ENCODE assay signal across 22 cellular contexts in genomic region chr3:44771424-44772098, GRCh38. TPM values are rescaled to one million over a fixed set of nuclear protein-coding genes. Genes with fewer than 3 reads are reported as not detected.
DNase-seq lines count a peak whose midpoint lies in the region; ATAC-seq, FAIRE-seq and TF ChIP-seq lines count a peak whose summit lies in the region.
"Had no signal": no experiment of that assay in that cellular context is flagged by ENCODE, and none has a peak within 500 bp of the region (broad histone marks: within the 10 kb centered on the region; RNA-seq: fewer than 3 reads in every experiment).

No MANE protein-coding gene starts in this region.

- H3K4me3 ChIP-seq in HepG2 (replicated peaks in 1 of 3; ENCODE audit: insufficient read depth in 1 of 3, low read depth in 2 of 3, low read length in 3 of 3), result no peak overlapping the region
- H3K4me3 ChIP-seq in right lobe of liver, result no peak overlapping the region
- H3K4me3 ChIP-seq in endodermal cell (ENCODE audit: low read length), result peak overlapping the region; percentile 66
- H3K4me3 ChIP-seq: GM12878 had no signal

- TF ChIP-seq POLR2A in HepG2 (IDR thresholded peaks at IDR 0.05; ENCODE audit: insufficient read depth in 1 of 2, low read depth in 2 of 2, low read length in 2 of 2) (no peak), right lobe of liver (IDR thresholded peaks at IDR 0.05) (no peak)

- no peak overlapping the region for H3K4me2 ChIP-seq in HepG2 (ENCODE audit: low read depth, low read length)

- no TSS peak for BruUV-seq in HepG2 (replicated peaks; lab: Mats Ljungman, UMichigan)

- H3K4me3 Mint-ChIP-seq in endodermal cell, result no peak overlapping the region
- no peak overlapping the region for H3K4me3 Mint-ChIP-seq in activated T-helper 2 cell treated with anti-CD3 and anti-CD28 coated beads, Interferon-gamma antibody, Interleukin-2, Interleukin-4, amounts not matched to agents 10 μg/mL and 5 μg/mL and 100 μg/mL, durations not matched to agents 14 hours and 24 hours and 36 hours (ENCODE audit: low read depth)
- H3K4me3 Mint-ChIP-seq: B cell; CD4-positive, CD25-positive, alpha-beta regulatory T cell; CD8-positive, alpha-beta memory T cell; H9; IgD-negative memory B cell had no signal

- CTCF ChIA-PET in HepG2 (lab: Yijun Ruan, JAX; ENCODE audit: low intra/inter-chr PET ratio, low total read pairs), result no interaction called here

- peaks cover 8% of the 10 kb centered on the region for H3K79me2 ChIP-seq in HepG2 (ENCODE audit: insufficient read depth, low read length)

- H3K27me3 ChIP-seq in HepG2 (ENCODE audit: control insufficient read depth in 1 of 2, insufficient read depth in 2 of 2, low read length in 2 of 2) (no peaks in the 10 kb centered on the region), right lobe of liver (no peaks in the 10 kb centered on the region), endodermal cell (ENCODE audit: control insufficient read depth, insufficient read depth, low read length, poor library complexity, severe bottlenecking) (no peaks in the 10 kb centered on the region)

- POLR2A ChIA-PET in HepG2 (lab: Yijun Ruan, JAX), result no interaction called here

- H3K9me3 Mint-ChIP-seq in endodermal cell, result peaks cover 72% of the 10 kb centered on the region
- H3K9me3 Mint-ChIP-seq in activated T-helper 2 cell treated with anti-CD3 and anti-CD28 coated beads, Interferon-gamma antibody, Interleukin-2, Interleukin-4, amounts not matched to agents 10 μg/mL and 5 μg/mL and 100 μg/mL, durations not matched to agents 14 hours and 24 hours and 36 hours, result peaks cover 55% of the 10 kb centered on the region

- no peaks in the 10 kb centered on the region for H3K4me1 ChIP-seq in HepG2 (ENCODE audit: insufficient read depth, low read length)
- no peaks in the 10 kb centered on the region for H3K4me1 ChIP-seq in right lobe of liver
- no peaks in the 10 kb centered on the region for H3K4me1 ChIP-seq in endodermal cell (ENCODE audit: control insufficient read depth, insufficient read depth, low read length)

- no peak for DNase-seq in HepG2 (ENCODE audit: low spot score)
- no peak for DNase-seq in right lobe of liver
- no peak for DNase-seq in endodermal cell
- DNase-seq in activated T-helper 2 cell treated with anti-CD3 and anti-CD28 coated beads, Interferon-gamma antibody, Interleukin-2, Interleukin-4, amounts not matched to agents 10 μg/mL and 5 μg/mL and 100 μg/mL, durations not matched to agents 14 hours and 24 hours and 36 hours (ENCODE audit: low spot score), result no peak
- DNase-seq in mesenteric fat pad (ENCODE audit: low spot score), result no peak
- DNase-seq in amniotic stem cell (lab: John Stamatoyannopoulos, UW), result no peak
- DNase-seq: C1 segment of cervical spinal cord; CD4-positive, CD25-positive, alpha-beta regulatory T cell; CD8-positive, alpha-beta memory T cell; COR-L47; DMS 273 treated with DMSO at 0.1 percent for 48 hours; DMS53; DND-41; EL; H9; KG1 had no signal

- intact Hi-C loops in HepG2 (cut with micrococcal nuclease; ENCODE audit: unreplicated experiment) (no loop called here), right lobe of liver (cut with DNase I) (no loop called here)
- intact Hi-C loops in activated T-helper 2 cell treated with anti-CD3 and anti-CD28 coated beads, Interferon-gamma antibody, Interleukin-2, Interleukin-4, amounts not matched to agents 10 μg/mL and 5 μg/mL and 100 μg/mL, durations not matched to agents 14 hours and 24 hours and 36 hours (cut with micrococcal nuclease), result no loop called here

- no peak for TF ChIP-seq CTCF in HepG2 (CRISPR knock-in tag; IDR thresholded peaks at IDR 0.05)
- no peak for TF ChIP-seq CTCF in right lobe of liver (IDR thresholded peaks at IDR 0.05)
- no peak for TF ChIP-seq CTCF in endodermal cell (conservative IDR thresholded peaks at IDR 0.05)

- no peaks in the 10 kb centered on the region for H3K4me1 Mint-ChIP-seq in endodermal cell
- H3K4me1 Mint-ChIP-seq in activated T-helper 2 cell treated with anti-CD3 and anti-CD28 coated beads, Interferon-gamma antibody, Interleukin-2, Interleukin-4, amounts not matched to agents 10 μg/mL and 5 μg/mL and 100 μg/mL, durations not matched to agents 14 hours and 24 hours and 36 hours (ENCODE audit: low read depth), result no peaks in the 10 kb centered on the region
- H3K4me1 Mint-ChIP-seq: B cell; CD8-positive, alpha-beta memory T cell had no signal

- no peak for TF ChIP-seq EP300 in HepG2 (IDR thresholded peaks at IDR 0.05; ENCODE audit: low read depth in 2 of 2, low read length in 2 of 2)
- TF ChIP-seq EP300 in HepG2 (CRISPR knock-in tag; IDR thresholded peaks at IDR 0.05; ENCODE audit: borderline replicate concordance), result no peak

- H3K27ac ChIP-seq in HepG2 (ENCODE audit: extremely low read length, insufficient read depth, low read length), result no peak overlapping the region
- H3K27ac ChIP-seq in right lobe of liver, result no peak overlapping the region
- H3K27ac ChIP-seq in endodermal cell (ENCODE audit: low read depth, low read length), result no peak overlapping the region
- H3K27ac ChIP-seq: 22Rv1 had no signal

- FAIRE-seq in HepG2 (lab: Jason Lieb, UNC), result no peak
- FAIRE-seq: GM12878, GM19239, H1 had no signal

- in situ Hi-C loops in HepG2 (cut with HindIII; ENCODE audit: extremely low pct_ligation_motif_present, low pct_unique_long_range_greater_than_20kb), result no loop called here

- ATAC-seq in HepG2, result no peak
- ATAC-seq in right lobe of liver, result no peak
- ATAC-seq: GM12878 had no signal

- no peak for TF ChIP-seq RAD21 in HepG2 (CRISPR knock-in tag; IDR thresholded peaks at IDR 0.05)

- peaks cover 90% of the 10 kb centered on the region for H3K36me3 Mint-ChIP-seq in endodermal cell (ENCODE audit: low read depth)
- H3K36me3 Mint-ChIP-seq in activated T-helper 2 cell treated with anti-CD3 and anti-CD28 coated beads, Interferon-gamma antibody, Interleukin-2, Interleukin-4, amounts not matched to agents 10 μg/mL and 5 μg/mL and 100 μg/mL, durations not matched to agents 14 hours and 24 hours and 36 hours (ENCODE audit: low read depth), result peaks cover 85% of the 10 kb centered on the region

- H3K36me3 ChIP-seq in HepG2 (replicated peaks in 1 of 2; ENCODE audit: control insufficient read depth in 1 of 2, insufficient read depth in 2 of 2, low read length in 2 of 2) (peaks cover 0 to 12% of the 10 kb centered on the region in 2 experiments; a peak in 3 of 5 replicates), right lobe of liver (no peaks in the 10 kb centered on the region), endodermal cell (ENCODE audit: control insufficient read depth, insufficient read depth, low read length) (peaks cover 36% of the 10 kb centered on the region)

- no peak overlapping the region for H2AFZ ChIP-seq in HepG2 (ENCODE audit: low read length)

- peaks cover 20% of the 10 kb centered on the region for H3K9me3 ChIP-seq in HepG2 (ENCODE audit: low read length)
- H3K9me3 ChIP-seq in right lobe of liver, result peaks cover 0 to 12% (median 0%) of the 10 kb centered on the region in 4 donors
- H3K9me3 ChIP-seq in endodermal cell (ENCODE audit: control insufficient read depth, low read length), result peaks cover 70% of the 10 kb centered on the region

- H3K9ac ChIP-seq in HepG2 (ENCODE audit: insufficient read depth, low read depth, low read length) (no peak overlapping the region), endodermal cell (ENCODE audit: extremely low read depth, low read length, poor library complexity, severe bottlenecking) (no peak overlapping the region)

- WGBS in HepG2 (ENCODE audit: low lambda C conversion rate), result 97% methylated on average over 1 of the region's 1 CpG
- WGBS in right lobe of liver (ENCODE audit: insufficient coverage, low coverage, low lambda C conversion rate, missing lambda C conversion rate), result 100% methylated on average over 1 of the region's 1 CpG
- WGBS in endodermal cell (ENCODE audit: insufficient coverage in 1 of 2, insufficient read length in 1 of 2), 2 experiments, result 100% methylated on average over 1 of the region's 1 CpG; no CpG with 5 or more reads in 1 of the 2 experiments

- no peaks in the 10 kb centered on the region for H4K20me1 ChIP-seq in HepG2 (ENCODE audit: insufficient read depth, low read length)

- no peak overlapping the region for H3K27ac Mint-ChIP-seq in endodermal cell
- no peak overlapping the region for H3K27ac Mint-ChIP-seq in activated T-helper 2 cell treated with anti-CD3 and anti-CD28 coated beads, Interferon-gamma antibody, Interleukin-2, Interleukin-4, amounts not matched to agents 10 μg/mL and 5 μg/mL and 100 μg/mL, durations not matched to agents 14 hours and 24 hours and 36 hours
- H3K27ac Mint-ChIP-seq: B cell; CD8-positive, alpha-beta memory T cell; H9; IgD-negative memory B cell had no signal

- H3K27me3 Mint-ChIP-seq in endodermal cell (ENCODE audit: insufficient read depth), result no peaks in the 10 kb centered on the region
- no peaks in the 10 kb centered on the region for H3K27me3 Mint-ChIP-seq in activated T-helper 2 cell treated with anti-CD3 and anti-CD28 coated beads, Interferon-gamma antibody, Interleukin-2, Interleukin-4, amounts not matched to agents 10 μg/mL and 5 μg/mL and 100 μg/mL, durations not matched to agents 14 hours and 24 hours and 36 hours (ENCODE audit: low read depth)
- H3K27me3 Mint-ChIP-seq: B cell; CD4-positive, CD25-positive, alpha-beta regulatory T cell; CD8-positive, alpha-beta memory T cell; IgD-negative memory B cell had no signal

RNA-seq across cellular contexts. Expression of gene KIF15, which starts 10.0 kb away (rescaled TPM):
- total RNA-seq in HepG2 (2016; rRNA removed; fragmentation: Illumina TruSeq; extraction: Trizol), result 33.8 and 55.1 TPM in 2 replicates
- 8.8 and 10.0 TPM in 2 replicates for total RNA-seq in HepG2 (2016; cell fraction: cytosol; rRNA removed; fragmentation: Illumina TruSeq; extraction: Trizol; ENCODE audit: low read depth)
- 33.4 and 55.8 TPM in 2 replicates for total RNA-seq in HepG2 (2016; cell fraction: insoluble cytoplasmic fraction; rRNA removed; fragmentation: Illumina TruSeq; extraction: Trizol)
- total RNA-seq in HepG2 (2016; cell fraction: membrane; rRNA removed; fragmentation: Illumina TruSeq; extraction: Trizol), result 10.9 and 12.8 TPM in 2 replicates
- 19.9 and 20.6 TPM in 2 replicates for total RNA-seq in HepG2 (2016; cell fraction: nucleus; rRNA removed; fragmentation: Illumina TruSeq; extraction: Trizol)
- polyA plus RNA-seq in HepG2 (2011; rRNA removed), result 2.7 and 4.8 TPM in 2 replicates
- 1.7 and 1.9 TPM in 2 replicates for polyA plus RNA-seq in HepG2 (2011; cell fraction: cytosol; rRNA removed)
- polyA plus RNA-seq in HepG2 (2011; cell fraction: nucleus; rRNA removed), result 2.1 and 2.3 TPM in 2 replicates
- polyA plus RNA-seq in HepG2 (2012), result 3.2 and 9.1 TPM in 2 replicates
- 1.5 and 1.6 TPM in 2 replicates for polyA plus RNA-seq in HepG2 (2016; cell fraction: cytosol; fragmentation: Illumina TruSeq; extraction: Trizol; ENCODE audit: low read depth)
- 36.2 and 41.4 TPM in 2 replicates for polyA plus RNA-seq in HepG2 (2016; cell fraction: insoluble cytoplasmic fraction; fragmentation: Illumina TruSeq; extraction: Trizol; ENCODE audit: low read depth)
- 4.0 and 5.2 TPM in 2 replicates for polyA plus RNA-seq in HepG2 (2016; cell fraction: membrane; fragmentation: Illumina TruSeq; extraction: Trizol; ENCODE audit: low read depth)
- polyA plus RNA-seq in HepG2 (2016; cell fraction: nucleus; fragmentation: Illumina TruSeq; extraction: Trizol; ENCODE audit: insufficient read depth, low read depth), result 20.2 and 21.3 TPM in 2 replicates
- polyA minus RNA-seq in HepG2 (2011; rRNA and poly(A)+ RNA removed; ENCODE audit: low replicate concordance), result 3.8 and 10.8 TPM in 2 replicates
- 4.3 and 6.2 TPM in 2 replicates for polyA minus RNA-seq in HepG2 (2011; cell fraction: cytosol; rRNA and poly(A)+ RNA removed)
- polyA minus RNA-seq in HepG2 (2011; cell fraction: nucleus; rRNA and poly(A)+ RNA removed), result 12.2 TPM in 2 replicates
- under 1 TPM; 0.09 to 0.51 (median 0.22) TPM for total RNA-seq in right lobe of liver
- 10 to 100 TPM; 16.2 to 20.4 TPM for total RNA-seq in endodermal cell
- 44.3 TPM for polyA plus RNA-seq in endodermal cell (2013, experiment 1 of 2)
- polyA plus RNA-seq in endodermal cell (2013, experiment 2 of 2), result 47.5 TPM
- total RNA-seq in activated T-helper 2 cell treated with anti-CD3 and anti-CD28 coated beads, Interferon-gamma antibody, Interleukin-2, Interleukin-4, amounts not matched to agents 10 μg/mL and 5 μg/mL and 100 μg/mL, durations not matched to agents 14 hours and 24 hours and 36 hours, result 28.5 and 28.7 TPM in 2 replicates
- 0.42 TPM for total RNA-seq in mesenteric fat pad

RNA-seq across cellular contexts. Expression of gene KIAA1143, which starts 10.1 kb away (rescaled TPM):
- total RNA-seq in HepG2 (2016; rRNA removed; fragmentation: Illumina TruSeq; extraction: Trizol) (27.2 and 49.0 TPM in 2 replicates), right lobe of liver (10 to 100 TPM in 1 of 6 experiments, 1 to 10 TPM in 5; 7.2 to 11.6 (median 8.5) TPM), endodermal cell (10 to 100 TPM; 42.9 to 46.8 TPM), mesenteric fat pad (17.9 TPM)
- 7.0 and 9.8 TPM in 2 replicates for total RNA-seq in HepG2 (2016; cell fraction: cytosol; rRNA removed; fragmentation: Illumina TruSeq; extraction: Trizol; ENCODE audit: low read depth)
- total RNA-seq in HepG2 (2016; cell fraction: insoluble cytoplasmic fraction; rRNA removed; fragmentation: Illumina TruSeq; extraction: Trizol), result 22.9 and 47.8 TPM in 2 replicates
- 16.2 and 16.3 TPM in 2 replicates for total RNA-seq in HepG2 (2016; cell fraction: membrane; rRNA removed; fragmentation: Illumina TruSeq; extraction: Trizol)
- total RNA-seq in HepG2 (2016; cell fraction: nucleus; rRNA removed; fragmentation: Illumina TruSeq; extraction: Trizol), result 14.3 and 19.8 TPM in 2 replicates
- polyA plus RNA-seq in HepG2 (2011; rRNA removed), result 8.3 and 9.9 TPM in 2 replicates
- polyA plus RNA-seq in HepG2 (2011; cell fraction: cytosol; rRNA removed), result 4.5 and 7.7 TPM in 2 replicates
- polyA plus RNA-seq in HepG2 (2011; cell fraction: nucleus; rRNA removed), result 2.4 and 3.2 TPM in 2 replicates
- 10.2 and 16.6 TPM in 2 replicates for polyA plus RNA-seq in HepG2 (2012)
- 6.1 and 6.7 TPM in 2 replicates for polyA plus RNA-seq in HepG2 (2016; cell fraction: cytosol; fragmentation: Illumina TruSeq; extraction: Trizol; ENCODE audit: low read depth)
- 44.4 and 45.8 TPM in 2 replicates for polyA plus RNA-seq in HepG2 (2016; cell fraction: insoluble cytoplasmic fraction; fragmentation: Illumina TruSeq; extraction: Trizol; ENCODE audit: low read depth)
- polyA plus RNA-seq in HepG2 (2016; cell fraction: membrane; fragmentation: Illumina TruSeq; extraction: Trizol; ENCODE audit: low read depth), result 14.4 and 15.2 TPM in 2 replicates
- 16.7 and 28.1 TPM in 2 replicates for polyA plus RNA-seq in HepG2 (2016; cell fraction: nucleus; fragmentation: Illumina TruSeq; extraction: Trizol; ENCODE audit: insufficient read depth, low read depth)
- polyA minus RNA-seq in HepG2 (2011; rRNA and poly(A)+ RNA removed; ENCODE audit: low replicate concordance), result 11.1 and 15.6 TPM in 2 replicates
- 15.4 and 16.9 TPM in 2 replicates for polyA minus RNA-seq in HepG2 (2011; cell fraction: cytosol; rRNA and poly(A)+ RNA removed)
- polyA minus RNA-seq in HepG2 (2011; cell fraction: nucleus; rRNA and poly(A)+ RNA removed), result 6.4 and 10.3 TPM in 2 replicates
- polyA plus RNA-seq in endodermal cell (2013, experiment 1 of 2), result 30.1 TPM
- 31.3 TPM for polyA plus RNA-seq in endodermal cell (2013, experiment 2 of 2)
- total RNA-seq in activated T-helper 2 cell treated with anti-CD3 and anti-CD28 coated beads, Interferon-gamma antibody, Interleukin-2, Interleukin-4, amounts not matched to agents 10 μg/mL and 5 μg/mL and 100 μg/mL, durations not matched to agents 14 hours and 24 hours and 36 hours, result 39.2 and 43.7 TPM in 2 replicates

RNA-seq across cellular contexts. Expression of gene ZNF501, which starts 42.1 kb away (rescaled TPM):
- total RNA-seq in HepG2 (2016; rRNA removed; fragmentation: Illumina TruSeq; extraction: Trizol), result 2.8 and 4.1 TPM in 2 replicates
- 0.51 and 0.88 TPM in 2 replicates for total RNA-seq in HepG2 (2016; cell fraction: cytosol; rRNA removed; fragmentation: Illumina TruSeq; extraction: Trizol; ENCODE audit: low read depth)
- 2.4 and 4.9 TPM in 2 replicates for total RNA-seq in HepG2 (2016; cell fraction: insoluble cytoplasmic fraction; rRNA removed; fragmentation: Illumina TruSeq; extraction: Trizol)
- total RNA-seq in HepG2 (2016; cell fraction: membrane; rRNA removed; fragmentation: Illumina TruSeq; extraction: Trizol), result 2.4 and 2.9 TPM in 2 replicates
- 3.1 and 5.4 TPM in 2 replicates for total RNA-seq in HepG2 (2016; cell fraction: nucleus; rRNA removed; fragmentation: Illumina TruSeq; extraction: Trizol)
- polyA plus RNA-seq in HepG2 (2011; rRNA removed), result 1.4 and 2.4 TPM in 2 replicates
- 1.2 and 1.8 TPM in 2 replicates for polyA plus RNA-seq in HepG2 (2011; cell fraction: cytosol; rRNA removed)
- polyA plus RNA-seq in HepG2 (2011; cell fraction: nucleus; rRNA removed), result 1.1 TPM in 2 replicates
- 2.2 and 2.6 TPM in 2 replicates for polyA plus RNA-seq in HepG2 (2012)
- polyA plus RNA-seq in HepG2 (2016; cell fraction: cytosol; fragmentation: Illumina TruSeq; extraction: Trizol; ENCODE audit: low read depth), result 0.80 and 1.3 TPM in 2 replicates
- polyA plus RNA-seq in HepG2 (2016; cell fraction: insoluble cytoplasmic fraction; fragmentation: Illumina TruSeq; extraction: Trizol; ENCODE audit: low read depth), result 2.9 and 3.9 TPM in 2 replicates
- polyA plus RNA-seq in HepG2 (2016; cell fraction: membrane; fragmentation: Illumina TruSeq; extraction: Trizol; ENCODE audit: low read depth), result 1.2 and 2.2 TPM in 2 replicates
- polyA plus RNA-seq in HepG2 (2016; cell fraction: nucleus; fragmentation: Illumina TruSeq; extraction: Trizol; ENCODE audit: insufficient read depth, low read depth), result 1.8 and 2.9 TPM in 2 replicates
- 2.2 TPM in 1 of 2 replicates, not detected in the other for polyA minus RNA-seq in HepG2 (2011; rRNA and poly(A)+ RNA removed; ENCODE audit: low replicate concordance)
- polyA minus RNA-seq in HepG2 (2011; cell fraction: cytosol; rRNA and poly(A)+ RNA removed), result 1.7 and 2.4 TPM in 2 replicates
- 3.6 and 6.7 TPM in 2 replicates for polyA minus RNA-seq in HepG2 (2011; cell fraction: nucleus; rRNA and poly(A)+ RNA removed)
- 1 to 10 TPM in 3 of 6 experiments, under 1 TPM in 3; 0.43 to 1.2 (median 0.87) TPM for total RNA-seq in right lobe of liver
- total RNA-seq in endodermal cell, result 1 to 10 TPM; 5.3 to 6.6 TPM
- polyA plus RNA-seq in endodermal cell (2013, experiment 1 of 2), result 7.6 TPM
- 6.0 TPM for polyA plus RNA-seq in endodermal cell (2013, experiment 2 of 2)
- 1.1 and 1.3 TPM in 2 replicates for total RNA-seq in activated T-helper 2 cell treated with anti-CD3 and anti-CD28 coated beads, Interferon-gamma antibody, Interleukin-2, Interleukin-4, amounts not matched to agents 10 μg/mL and 5 μg/mL and 100 μg/mL, durations not matched to agents 14 hours and 24 hours and 36 hours
- 3.1 TPM for total RNA-seq in mesenteric fat pad

RNA-seq across cellular contexts. Expression of gene ZNF502, which starts 59.1 kb away (rescaled TPM):
- total RNA-seq in HepG2 (2016; rRNA removed; fragmentation: Illumina TruSeq; extraction: Trizol) (not detected in 2 replicates), right lobe of liver (1 to 10 TPM in 4 of 6 experiments, under 1 TPM in 2; 0.50 to 1.7 (median 1.1) TPM), endodermal cell (1 to 10 TPM in 1 of 2 donors, under 1 TPM in 1; 0.29 to 1.6 TPM), mesenteric fat pad (4.3 TPM)
- total RNA-seq in HepG2 (2016; cell fraction: cytosol; rRNA removed; fragmentation: Illumina TruSeq; extraction: Trizol; ENCODE audit: low read depth), result not detected in 2 replicates
- total RNA-seq in HepG2 (2016; cell fraction: insoluble cytoplasmic fraction; rRNA removed; fragmentation: Illumina TruSeq; extraction: Trizol), result not detected in 2 replicates
- total RNA-seq in HepG2 (2016; cell fraction: membrane; rRNA removed; fragmentation: Illumina TruSeq; extraction: Trizol), result not detected in 2 replicates
- total RNA-seq in HepG2 (2016; cell fraction: nucleus; rRNA removed; fragmentation: Illumina TruSeq; extraction: Trizol), result not detected in 2 replicates
- not detected in 2 replicates for polyA plus RNA-seq in HepG2 (2011; rRNA removed)
- not detected in 2 replicates for polyA plus RNA-seq in HepG2 (2011; cell fraction: cytosol; rRNA removed)
- polyA plus RNA-seq in HepG2 (2011; cell fraction: nucleus; rRNA removed), result not detected in 2 replicates
- not detected in 2 replicates for polyA plus RNA-seq in HepG2 (2012)
- polyA plus RNA-seq in HepG2 (2016; cell fraction: cytosol; fragmentation: Illumina TruSeq; extraction: Trizol; ENCODE audit: low read depth), result not detected in 2 replicates
- polyA plus RNA-seq in HepG2 (2016; cell fraction: insoluble cytoplasmic fraction; fragmentation: Illumina TruSeq; extraction: Trizol; ENCODE audit: low read depth), result not detected in 2 replicates
- not detected in 2 replicates for polyA plus RNA-seq in HepG2 (2016; cell fraction: membrane; fragmentation: Illumina TruSeq; extraction: Trizol; ENCODE audit: low read depth)
- not detected in 2 replicates for polyA plus RNA-seq in HepG2 (2016; cell fraction: nucleus; fragmentation: Illumina TruSeq; extraction: Trizol; ENCODE audit: insufficient read depth, low read depth)
- not detected in 2 replicates for polyA minus RNA-seq in HepG2 (2011; rRNA and poly(A)+ RNA removed; ENCODE audit: low replicate concordance)
- not detected in 2 replicates for polyA minus RNA-seq in HepG2 (2011; cell fraction: cytosol; rRNA and poly(A)+ RNA removed)
- polyA minus RNA-seq in HepG2 (2011; cell fraction: nucleus; rRNA and poly(A)+ RNA removed), result not detected in 2 replicates
- polyA plus RNA-seq in endodermal cell (2013, experiment 1 of 2), result 7.0 TPM
- 6.2 TPM for polyA plus RNA-seq in endodermal cell (2013, experiment 2 of 2)
- 0.27 and 0.62 TPM in 2 replicates for total RNA-seq in activated T-helper 2 cell treated with anti-CD3 and anti-CD28 coated beads, Interferon-gamma antibody, Interleukin-2, Interleukin-4, amounts not matched to agents 10 μg/mL and 5 μg/mL and 100 μg/mL, durations not matched to agents 14 hours and 24 hours and 36 hours
- total RNA-seq: H9 had no signal
